Comparison of ENCODE assay signal across 10 cellular contexts in genomic region chr12:73935817-73936216, GRCh38.
DNase-seq lines count a peak whose midpoint lies in the region; ATAC-seq and TF ChIP-seq lines count a peak whose summit lies in the region.
"Had no signal": no experiment of that assay in that cellular context is flagged by ENCODE, and none has a peak within 500 bp of the region (broad histone marks: within the 10 kb centered on the region; RNA-seq: fewer than 3 reads in every experiment).

No MANE protein-coding gene starts in this region.

- H4K91ac ChIP-seq in mesenchymal stem cell (ENCODE audit: low read length) = no peak overlapping the region

- no peaks in the 10 kb centered on the region for H3K4me1 ChIP-seq in mesenchymal stem cell (ENCODE audit: control insufficient read depth, insufficient read depth, low read depth, low read length)
- no peaks in the 10 kb centered on the region for H3K4me1 ChIP-seq in osteoblast (ENCODE audit: insufficient read depth, low read length)

- H3K27me3 ChIP-seq in WERI-Rb-1 (ENCODE audit: insufficient read depth, low read depth, severe bottlenecking) (no peaks in the 10 kb centered on the region), mesenchymal stem cell (ENCODE audit: control insufficient read depth in 1 of 2, insufficient read depth in 1 of 2, low read length in 2 of 2) (no peaks in the 10 kb centered on the region), osteoblast (ENCODE audit: insufficient read depth, low read length) (no peaks in the 10 kb centered on the region)

- no peak overlapping the region for H3K23ac ChIP-seq in mesenchymal stem cell (ENCODE audit: low read length in 2 of 2)

- H2BK120ac ChIP-seq in mesenchymal stem cell (ENCODE audit: low read depth, low read length) = no peak overlapping the region

- H3K9ac ChIP-seq in mesenchymal stem cell (ENCODE audit: low read length) = no peak overlapping the region

- no peak overlapping the region for H3K4me2 ChIP-seq in mesenchymal stem cell (ENCODE audit: low read length, poor library complexity, severe bottlenecking)
- H3K4me2 ChIP-seq in osteoblast (ENCODE audit: insufficient read depth, low read length) = no peak overlapping the region

- no peak overlapping the region for H3K27ac ChIP-seq in WERI-Rb-1
- H3K27ac ChIP-seq in mesenchymal stem cell (ENCODE audit: low read length, poor library complexity, severe bottlenecking) = no peak overlapping the region
- H3K27ac ChIP-seq in osteoblast (ENCODE audit: low read depth, low read length) = no peak overlapping the region

- peak; percentile 49 for ATAC-seq in GM18868 (IDR thresholded peaks at IDR 0.05; ENCODE audit: unreplicated experiment)
- no peak for ATAC-seq in GM18858 (IDR thresholded peaks at IDR 0.05; ENCODE audit: unreplicated experiment)
- ATAC-seq in GM18873 (IDR thresholded peaks at IDR 0.05; ENCODE audit: low FRiP score, unreplicated experiment) = no peak
- ATAC-seq: T-cell had no signal

- H2AK5ac ChIP-seq in mesenchymal stem cell (ENCODE audit: low read length, severe bottlenecking) = no peak overlapping the region

- peak; percentile 5 for DNase-seq in NCI-H2029 treated with DMSO at 0.1 percent for 48 hours (lab: John Stamatoyannopoulos, UW)
- no peak for DNase-seq in WERI-Rb-1
- peak; percentile 6 for DNase-seq in mesenchymal stem cell
- no peak for DNase-seq in osteoblast (ENCODE audit: insufficient read length, low spot score, missing footprints)
- DNase-seq in DMS79 (lab: John Stamatoyannopoulos, UW) = no peak
- DNase-seq: activated gamma-delta T cell treated with Interleukin-2 at 50 U/mL for 16 hours, T-cell had no signal

- no peak overlapping the region for H3K4me3 ChIP-seq in WERI-Rb-1 (ENCODE audit: low read depth, low read length)
- no peak overlapping the region for H3K4me3 ChIP-seq in mesenchymal stem cell (ENCODE audit: insufficient read depth in 1 of 2, low read depth in 1 of 2, low read length in 2 of 2)
- no peak overlapping the region for H3K4me3 ChIP-seq in osteoblast (ENCODE audit: insufficient read depth, low read length)

- no peak overlapping the region for H3K4ac ChIP-seq in mesenchymal stem cell (ENCODE audit: low read depth in 1 of 2, low read length in 2 of 2)

- no peak overlapping the region for H4K8ac ChIP-seq in mesenchymal stem cell (ENCODE audit: low read length)

- no peaks in the 10 kb centered on the region for H3K36me3 ChIP-seq in WERI-Rb-1
- no peaks in the 10 kb centered on the region for H3K36me3 ChIP-seq in mesenchymal stem cell (ENCODE audit: control insufficient read depth in 1 of 2, insufficient read depth in 2 of 2, low read depth in 1 of 2, low read length in 2 of 2)
- H3K36me3 ChIP-seq in osteoblast (ENCODE audit: insufficient read depth, low read length) = no peaks in the 10 kb centered on the region

- no peak overlapping the region for H3K18ac ChIP-seq in mesenchymal stem cell (ENCODE audit: low read depth in 1 of 2, low read length in 2 of 2)

- no peak overlapping the region for H2BK15ac ChIP-seq in mesenchymal stem cell (ENCODE audit: low read depth, poor library complexity, severe bottlenecking)

- 11% methylated on average over 1 of the region's 1 CpG for WGBS in mesenchymal stem cell

- no peaks in the 10 kb centered on the region for H3K79me2 ChIP-seq in osteoblast (ENCODE audit: insufficient read depth, low read length)

- TF ChIP-seq CTCF in WERI-Rb-1 (IDR thresholded peaks at IDR 0.05; ENCODE audit: low read depth, low read length) (peak; percentile 26; the same call in 1 of the 2 replicates), osteoblast (IDR thresholded peaks at IDR 0.05; ENCODE audit: extremely low read depth, low read depth, low read length) (no peak)

- no peak overlapping the region for H2BK12ac ChIP-seq in mesenchymal stem cell (ENCODE audit: low read length in 2 of 2)

- H3K9me3 ChIP-seq in WERI-Rb-1 (ENCODE audit: severe bottlenecking) = no peaks in the 10 kb centered on the region
- H3K9me3 ChIP-seq in mesenchymal stem cell (ENCODE audit: control insufficient read depth, low read length) = no peaks in the 10 kb centered on the region
- H3K9me3 ChIP-seq in osteoblast (ENCODE audit: low read depth, low read length) = no peaks in the 10 kb centered on the region

- no peaks in the 10 kb centered on the region for H3K79me1 ChIP-seq in mesenchymal stem cell (replicated peaks; ENCODE audit: low read length, poor library complexity, severe bottlenecking)

- H4K20me1 ChIP-seq in osteoblast (ENCODE audit: insufficient read depth, low read length) = no peaks in the 10 kb centered on the region

- H3K14ac ChIP-seq in mesenchymal stem cell (ENCODE audit: low read length in 2 of 2) = no peak overlapping the region

- no peak overlapping the region for H2AFZ ChIP-seq in mesenchymal stem cell (ENCODE audit: low read depth, low read length)
- no peak overlapping the region for H2AFZ ChIP-seq in osteoblast (ENCODE audit: low read length)

- H2BK5ac ChIP-seq in mesenchymal stem cell (ENCODE audit: low read depth, low read length, poor library complexity, severe bottlenecking) = no peak overlapping the region

Comparison
In these comparisons a context has a peak if more than half of its experiments do, and no peak if none do; other contexts are left out.
1. DNase-seq: peak in NCI-H2029 treated with DMSO at 0.1 percent for 48 hours (single experiment) and mesenchymal stem cell (single experiment); none in WERI-Rb-1 (single experiment), osteoblast (single experiment) and DMS79 (single experiment).